Comparison of ENCODE assay signal across 17 cellular contexts in the genomic region with DNA sequence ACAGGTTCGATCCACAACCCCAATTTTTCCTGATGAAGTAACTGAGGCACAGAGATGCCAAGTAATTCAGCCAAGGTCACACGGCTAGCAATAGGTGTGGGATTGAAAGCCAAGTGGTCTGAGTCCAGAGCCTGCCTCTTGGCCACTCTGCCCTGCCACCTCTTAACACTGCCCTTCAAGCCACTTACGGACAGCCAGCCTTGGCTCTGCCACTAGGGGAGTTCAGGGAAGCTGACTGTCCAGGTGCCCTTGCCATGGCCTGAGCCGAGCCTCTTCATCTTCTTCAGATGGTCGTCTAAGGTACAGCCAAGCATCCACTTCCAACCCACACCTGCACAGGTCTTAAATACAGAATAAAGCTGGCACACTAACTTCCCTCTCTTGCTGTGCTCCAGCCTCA.
DNase-seq lines count a peak whose midpoint lies in the region; ATAC-seq and TF ChIP-seq lines count a peak whose summit lies in the region.
"Had no signal": no experiment of that assay in that cellular context is flagged by ENCODE, and none has a peak within 500 bp of the region (broad histone marks: within the 10 kb centered on the region; RNA-seq: fewer than 3 reads in every experiment).

No MANE protein-coding gene starts in this region.

- no peak for TF ChIP-seq CTCF in SK-N-SH (IDR thresholded peaks at IDR 0.05)
- peak in 1 of 3 experiments; percentile 21; a peak in 1 of 6 replicates for TF ChIP-seq CTCF in HCT116 (IDR thresholded peaks at IDR 0.05 in 2 of 3, conservative IDR thresholded peaks at IDR 0.05 in 1 of 3; ENCODE audit: borderline replicate concordance in 1 of 3, insufficient read depth in 1 of 3, low read depth in 2 of 3, low read length in 2 of 3)
- peak; percentile 60 for TF ChIP-seq CTCF in endodermal cell (conservative IDR thresholded peaks at IDR 0.05)
- peak; percentile 22 for TF ChIP-seq CTCF in progenitor cell of endocrine pancreas (IDR thresholded peaks at IDR 0.05; ENCODE audit: unreplicated experiment)

- no peaks in the 10 kb centered on the region for H3K9me3 ChIP-seq in SK-N-SH
- H3K9me3 ChIP-seq in HCT116 (ENCODE audit: control insufficient read depth in 1 of 2, insufficient read depth in 1 of 2, low read depth in 1 of 2, low read length in 2 of 2): no peaks in the 10 kb centered on the region
- peaks cover 8% of the 10 kb centered on the region for H3K9me3 ChIP-seq in endodermal cell (ENCODE audit: control insufficient read depth, low read length)
- H3K9me3 ChIP-seq: Caco-2 had no signal

- H3K4me3 ChIP-seq in SK-N-SH (ENCODE audit: low read depth in 2 of 2, low read length in 1 of 2) (no peak overlapping the region), HCT116 (replicated peaks in 1 of 2; ENCODE audit: low read depth in 1 of 2, low read length in 2 of 2) (no peak overlapping the region), endodermal cell (ENCODE audit: low read length) (no peak overlapping the region)

- no peak for TF ChIP-seq EP300 in SK-N-SH (IDR thresholded peaks at IDR 0.05; ENCODE audit: borderline replicate concordance in 1 of 2, low read depth in 1 of 2, low read length in 1 of 2)

- H3K4me1 Mint-ChIP-seq in endodermal cell (peaks cover 20% of the 10 kb centered on the region), progenitor cell of endocrine pancreas (ENCODE audit: low read depth) (peaks cover 2% of the 10 kb centered on the region)

- H3K36me3 ChIP-seq in SK-N-SH (replicated peaks in 1 of 2; ENCODE audit: control insufficient read depth in 1 of 2, insufficient read depth in 2 of 2, low read length in 1 of 2) (no peaks in the 10 kb centered on the region), HCT116 (ENCODE audit: control insufficient read depth in 1 of 2, insufficient read depth in 2 of 2, low read length in 2 of 2) (no peaks in the 10 kb centered on the region), endodermal cell (ENCODE audit: control insufficient read depth, insufficient read depth, low read length) (no peaks in the 10 kb centered on the region)

- H3K27me3 Mint-ChIP-seq in endodermal cell (ENCODE audit: insufficient read depth) (peaks cover 80% of the 10 kb centered on the region), progenitor cell of endocrine pancreas (peaks cover 4% of the 10 kb centered on the region)

- TF ChIP-seq RAD21 in SK-N-SH (IDR thresholded peaks at IDR 0.05; ENCODE audit: low read length) (no peak), HCT116 (IDR thresholded peaks at IDR 0.05; ENCODE audit: low read depth) (no peak)

- 63% methylated on average over 5 of the region's 5 CpGs for WGBS in SK-N-SH (ENCODE audit: low lambda C conversion rate)
- WGBS in endodermal cell (ENCODE audit: insufficient coverage in 1 of 2, insufficient read length in 1 of 2), 2 experiments: 88 to 100% methylated on average over 3 to 5 of the region's 5 CpGs

- no peak overlapping the region for H3K27ac ChIP-seq in SK-N-SH (ENCODE audit: low read depth in 2 of 2, low read length in 1 of 2)
- no peak overlapping the region for H3K27ac ChIP-seq in HCT116 (ENCODE audit: low read depth, low read length)
- H3K27ac ChIP-seq in endodermal cell (ENCODE audit: low read depth, low read length): no peak overlapping the region

- peaks cover 3% of the 10 kb centered on the region for H3F3A ChIP-seq in SK-N-SH (replicated peaks; ENCODE audit: insufficient read depth)

- no peaks in the 10 kb centered on the region for H3K9me3 Mint-ChIP-seq in endodermal cell
- H3K9me3 Mint-ChIP-seq in progenitor cell of endocrine pancreas (ENCODE audit: low read depth): no peaks in the 10 kb centered on the region
- H3K9me3 Mint-ChIP-seq: HFFc6 had no signal

- no peaks in the 10 kb centered on the region for H3K79me2 ChIP-seq in SK-N-SH (ENCODE audit: insufficient read depth)
- H3K79me2 ChIP-seq in HCT116 (ENCODE audit: insufficient read depth, low read length): no peaks in the 10 kb centered on the region

- H2AFZ ChIP-seq in SK-N-SH (ENCODE audit: low read depth) (no peak overlapping the region), HCT116 (ENCODE audit: low read depth, low read length, poor library complexity, severe bottlenecking) (no peak overlapping the region)

- H3K4me3 Mint-ChIP-seq in endodermal cell (no peak overlapping the region), progenitor cell of endocrine pancreas (ENCODE audit: low read depth) (no peak overlapping the region)
- H3K4me3 Mint-ChIP-seq: HFFc6 had no signal

- no peaks in the 10 kb centered on the region for H3K9me2 ChIP-seq in SK-N-SH
- H3K9me2 ChIP-seq in HCT116 (ENCODE audit: insufficient read depth): no peaks in the 10 kb centered on the region

- no peaks in the 10 kb centered on the region for H4K20me1 ChIP-seq in SK-N-SH (ENCODE audit: insufficient read depth)
- no peaks in the 10 kb centered on the region for H4K20me1 ChIP-seq in HCT116 (ENCODE audit: insufficient read depth)

- H3K27ac Mint-ChIP-seq in endodermal cell (no peak overlapping the region), progenitor cell of endocrine pancreas (no peak overlapping the region)
- H3K27ac Mint-ChIP-seq: HFFc6 had no signal

- H3K4me2 ChIP-seq in SK-N-SH: no peak overlapping the region
- no peak overlapping the region for H3K4me2 ChIP-seq in HCT116 (ENCODE audit: low read length)

- CTCF ChIA-PET in SK-N-SH (lab: Yijun Ruan, JAX): interaction anchor here (0.6 to 5.0 kb wide), 7 partner anchors 24 to 146 kb away, joined by 3 to 31 read pairs (median 4); no protein-coding TSS in a partner anchor
- CTCF ChIA-PET in HCT116 (lab: Charles Lee): no interaction called here

- no peak for DNase-seq in SK-N-SH
- DNase-seq in HCT116 (ENCODE audit: low read depth, low spot score): no peak
- peak; percentile 65 for DNase-seq in endodermal cell
- no peak for DNase-seq in progenitor cell of endocrine pancreas (ENCODE audit: low spot score, unreplicated experiment)
- DNase-seq in AG08395 (ENCODE audit: low spot score): no peak
- no peak for DNase-seq in superior temporal gyrus (ENCODE audit: extremely low spot score)
- no peak for DNase-seq in HK-2 (ENCODE audit: unreplicated experiment)
- DNase-seq: Caco-2, DMS79, HFFc6, MM.1S, NCI-H1105, NCI-H187 treated with DMSO at 0.1 percent for 48 hours, NCI-H2171 treated with DMSO at 0.1 percent for 48 hours, NCI-H774, RPMI8226 had no signal

- intact Hi-C loops in HCT116 (cut with micrococcal nuclease): no loop called here

- no TSS peak for BruUV-seq in HCT116 (replicated peaks; lab: Mats Ljungman, UMichigan)

- peaks cover 18% of the 10 kb centered on the region; the same call in 1 of the 2 replicates for H3K27me3 ChIP-seq in SK-N-SH (ENCODE audit: insufficient read depth)
- no peaks in the 10 kb centered on the region for H3K27me3 ChIP-seq in HCT116 (ENCODE audit: insufficient read depth, low read length)
- H3K27me3 ChIP-seq in endodermal cell (ENCODE audit: control insufficient read depth, insufficient read depth, low read length, poor library complexity, severe bottlenecking): peaks cover 98% of the 10 kb centered on the region

- ATAC-seq in SK-N-SH treated with all-trans-retinoic acid at 6 μM for 48 hours (peak; percentile 36; the same call in 1 of the 3 replicates), HCT116 (peak; percentile 52; the same call in 1 of the 2 replicates)

- H3K9ac ChIP-seq in SK-N-SH: no peak overlapping the region
- no peak overlapping the region for H3K9ac ChIP-seq in HCT116 (ENCODE audit: low read length)
- H3K9ac ChIP-seq in endodermal cell (ENCODE audit: extremely low read depth, low read length, poor library complexity, severe bottlenecking): no peak overlapping the region

- RAD21 ChIA-PET in HCT116 (lab: Charles Lee; ENCODE audit: low non-redundant PET in 1 of 2, low total read pairs in 2 of 2, uncharacterized antibody in 2 of 2, unreplicated experiment in 2 of 2): no interaction called here

- H3K36me3 Mint-ChIP-seq in endodermal cell (ENCODE audit: low read depth) (no peaks in the 10 kb centered on the region), progenitor cell of endocrine pancreas (ENCODE audit: insufficient read depth) (no peaks in the 10 kb centered on the region)

- POLR2A ChIA-PET in SK-N-SH (lab: Yijun Ruan, JAX): no interaction called here
- POLR2A ChIA-PET in HCT116 (lab: Charles Lee): no interaction called here

- no peak for TF ChIP-seq POLR2A in HCT116 (IDR thresholded peaks at IDR 0.05; ENCODE audit: borderline replicate concordance, extremely low read depth, insufficient read depth, insufficient read length)

- peaks cover 0 to 10% of the 10 kb centered on the region in 2 experiments; a peak in 1 of 4 replicates for H3K4me1 ChIP-seq in SK-N-SH (ENCODE audit: control insufficient read depth in 1 of 2, insufficient read depth in 2 of 2, low read depth in 1 of 2, low read length in 1 of 2)
- H3K4me1 ChIP-seq in HCT116 (ENCODE audit: control insufficient read depth in 1 of 2, insufficient read depth in 2 of 2, low read length in 2 of 2): peaks cover 0 to 10% of the 10 kb centered on the region in 2 experiments; a peak in 2 of 4 replicates
- H3K4me1 ChIP-seq in endodermal cell (ENCODE audit: control insufficient read depth, insufficient read depth, low read length): peaks cover 10% of the 10 kb centered on the region

TF ChIP-seq in SK-N-SH treated with all-trans-retinoic acid at 6 μM for 48 hours, 23 proteins besides CTCF, POLR2A, EP300 and RAD21:
- TF ChIP-seq OSR1 (CRISPR knock-in tag; IDR thresholded peaks at IDR 0.05): no peak

TF ChIP-seq in SK-N-SH, 30 proteins besides CTCF, POLR2A, EP300 and RAD21 (continues in another document):
- TF ChIP-seq ELF1 (IDR thresholded peaks at IDR 0.05) (no peak), TCF12 (IDR thresholded peaks at IDR 0.05) (no peak), JUND (IDR thresholded peaks at IDR 0.05) (no peak), RCOR1 (IDR thresholded peaks at IDR 0.05; ENCODE audit: low read length) (no peak)
- TF ChIP-seq, protein P1, sequence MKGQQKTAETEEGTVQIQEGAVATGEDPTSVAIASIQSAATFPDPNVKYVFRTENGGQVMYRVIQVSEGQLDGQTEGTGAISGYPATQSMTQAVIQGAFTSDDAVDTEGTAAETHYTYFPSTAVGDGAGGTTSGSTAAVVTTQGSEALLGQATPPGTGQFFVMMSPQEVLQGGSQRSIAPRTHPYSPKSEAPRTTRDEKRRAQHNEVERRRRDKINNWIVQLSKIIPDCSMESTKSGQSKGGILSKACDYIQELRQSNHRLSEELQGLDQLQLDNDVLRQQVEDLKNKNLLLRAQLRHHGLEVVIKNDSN (IDR thresholded peaks at IDR 0.05; ENCODE audit: borderline replicate concordance, low read depth): no peak

TF ChIP-seq in HCT116, 20 proteins besides CTCF, POLR2A, EP300 and RAD21 (continues in another document):
- no peak for TF ChIP-seq ZNF274 (IDR thresholded peaks at IDR 0.05; ENCODE audit: low read depth, low read length)
